In genomic region chr1:37595440-37596181, GRCh38 we compare ENCODE assay signal across 8 cellular contexts. TPM values are rescaled to one million over a fixed set of nuclear protein-coding genes. Genes with fewer than 3 reads are reported as not detected.
DNase-seq lines count a peak whose midpoint lies in the region; ATAC-seq, FAIRE-seq and TF ChIP-seq lines count a peak whose summit lies in the region.

Gene GNL2 (minus strand): TSS chr1:37595937. CDS start chr1:37595822, 115 bp downstream.

- ATAC-seq in HG02678 (IDR thresholded peaks at IDR 0.05; ENCODE audit: unreplicated experiment) = peak; percentile 98
- ATAC-seq in Right ventricle myocardium inferior = peak; percentile 100
- peak; percentile 100 for ATAC-seq in pancreas

- 0% methylated on average over 51 of the region's 51 CpGs for WGBS in pancreas, 2 donors

- intact Hi-C loops in Right ventricle myocardium inferior (cut with DNase I) = loop anchor here (1.0 to 10.0 kb wide), 4 partner anchors 43 to 259 kb away; partner anchors contain the start of genes MTF1, SNIP1 and YRDC
- intact Hi-C loops in pancreas (cut with DNase I) = no loop called here
- intact Hi-C loops in tibial artery (cut with DNase I; ENCODE audit: low total_unique reads) = loop anchor here (2.0 to 10.0 kb wide), 2 partner anchors 81 to 95 kb away; partner anchors contain the start of gene MEAF6

- no peaks in the 10 kb centered on the region for H3F3A ChIP-seq in SU-DHL-6 (ENCODE audit: insufficient read depth)

- H4K20me1 ChIP-seq in SU-DHL-6 (ENCODE audit: low read depth, low read length) = peaks cover 6% of the 10 kb centered on the region; the same call in 1 of the 2 replicates

- H3K4me1 ChIP-seq in pancreas (peaks cover 6 to 12% (median 8%) of the 10 kb centered on the region in 3 donors), tibial artery (peaks cover 0 to 28% (median 24%) of the 10 kb centered on the region in 4 donors)

- H3K9ac ChIP-seq in SU-DHL-6 (ENCODE audit: low read length) = peak within 1 kb of the TSS; percentile 84

- TF ChIP-seq CTCF in SU-DHL-6 (IDR thresholded peaks at IDR 0.05; ENCODE audit: insufficient read depth, low read length, poor library complexity, severe bottlenecking) (no peak), pancreas (IDR thresholded peaks at IDR 0.05) (no peak), tibial artery (IDR thresholded peaks at IDR 0.05) (no peak)

- peak within 1 kb of the TSS; percentile 88 for H2AFZ ChIP-seq in SU-DHL-6 (ENCODE audit: low read depth, low read length, severe bottlenecking)

- H3K36me3 ChIP-seq in SU-DHL-6 (ENCODE audit: low read length) (peaks cover 18% of the 10 kb centered on the region; the same call in 1 of the 2 replicates), pancreas (peaks cover 0 to 12% (median 5%) of the 10 kb centered on the region in 3 donors), tibial artery (peaks cover 21 to 26% (median 23%) of the 10 kb centered on the region in 3 donors)

- H3K4me3 ChIP-seq in SU-DHL-6 (ENCODE audit: insufficient read depth, low read length, poor library complexity, severe bottlenecking) (peak within 1 kb of the TSS; percentile 97), pancreas (peak within 1 kb of the TSS; percentile 46 to 86 (median 74)), tibial artery (peak within 1 kb of the TSS; percentile 69 to 72)

- peak; percentile 77 for TF ChIP-seq POLR2A in GM10847 (IDR thresholded peaks at IDR 0.05; ENCODE audit: extremely low read depth, insufficient read length)

- no peaks in the 10 kb centered on the region for H3K27me3 ChIP-seq in SU-DHL-6 (ENCODE audit: low read length)
- H3K27me3 ChIP-seq in pancreas = no peaks in the 10 kb centered on the region
- H3K27me3 ChIP-seq in tibial artery = no peaks in the 10 kb centered on the region

- peaks cover 40% of the 10 kb centered on the region for H3K79me2 ChIP-seq in SU-DHL-6 (ENCODE audit: insufficient read depth, low read length)

- FAIRE-seq in pancreas (lab: Jason Lieb, UNC) = peak; percentile 17

- peak within 1 kb of the TSS; percentile 82 for H3K4me2 ChIP-seq in SU-DHL-6 (ENCODE audit: low read depth, low read length, poor library complexity, severe bottlenecking)

- DNase-seq in NCI-H128 (lab: John Stamatoyannopoulos, UW; ENCODE audit: unreplicated experiment) = peak; percentile 91
- DNase-seq in activated naive CD8-positive, alpha-beta T cell treated with anti-CD3 and anti-CD28 coated beads, Interleukin-2, amount 50 U/mL, for 16 hours (ENCODE audit: low read depth, low spot score) = peak; percentile 90
- DNase-seq in Right ventricle myocardium inferior (ENCODE audit: missing footprints) = peak; percentile 99
- peak; percentile 96 to 99 (median 97) for DNase-seq in pancreas
- peak; percentile 97 to 98 for DNase-seq in tibial artery

- H3K27ac ChIP-seq in SU-DHL-6 (ENCODE audit: low read depth, low read length) = peak within 1 kb of the TSS; percentile 33; the same call in 1 of the 2 replicates
- H3K27ac ChIP-seq in pancreas = peak within 1 kb of the TSS; percentile 53 to 66 (median 58)
- H3K27ac ChIP-seq in tibial artery = peak within 1 kb of the TSS; percentile 79 to 82

- H3K9me3 ChIP-seq in SU-DHL-6 (ENCODE audit: insufficient read depth, low read length) (no peaks in the 10 kb centered on the region), pancreas (no peaks in the 10 kb centered on the region), tibial artery (no peaks in the 10 kb centered on the region)

- H3K9me2 ChIP-seq in SU-DHL-6 (replicated peaks; ENCODE audit: insufficient read depth, low read length) = no peaks in the 10 kb centered on the region

RNA-seq across cellular contexts. Expression of gene GNL2, which starts in this region (rescaled TPM):
- total RNA-seq in Right ventricle myocardium inferior (22.0 TPM), pancreas (10 to 100 TPM in 5 of 6 donors, 1 to 10 TPM in 1; 9.8 to 20.1 (median 17.1) TPM)
- 10 to 100 TPM; 50.6 to 69.1 TPM for polyA plus RNA-seq in pancreas

Comparison
In these comparisons a context has a peak if more than half of its experiments do, and no peak if none do; other contexts are left out.
1. Peak in every context shown above with its lines: DNase-seq, ATAC-seq, H3K4me3 ChIP-seq and H3K27ac ChIP-seq.
2. intact Hi-C loops: an anchor here in Right ventricle myocardium inferior (1.0 to 10.0 kb wide) and tibial artery (2.0 to 10.0 kb wide); none called in pancreas.